ENCODE assay signal across 2 cellular contexts in the genomic region with DNA sequence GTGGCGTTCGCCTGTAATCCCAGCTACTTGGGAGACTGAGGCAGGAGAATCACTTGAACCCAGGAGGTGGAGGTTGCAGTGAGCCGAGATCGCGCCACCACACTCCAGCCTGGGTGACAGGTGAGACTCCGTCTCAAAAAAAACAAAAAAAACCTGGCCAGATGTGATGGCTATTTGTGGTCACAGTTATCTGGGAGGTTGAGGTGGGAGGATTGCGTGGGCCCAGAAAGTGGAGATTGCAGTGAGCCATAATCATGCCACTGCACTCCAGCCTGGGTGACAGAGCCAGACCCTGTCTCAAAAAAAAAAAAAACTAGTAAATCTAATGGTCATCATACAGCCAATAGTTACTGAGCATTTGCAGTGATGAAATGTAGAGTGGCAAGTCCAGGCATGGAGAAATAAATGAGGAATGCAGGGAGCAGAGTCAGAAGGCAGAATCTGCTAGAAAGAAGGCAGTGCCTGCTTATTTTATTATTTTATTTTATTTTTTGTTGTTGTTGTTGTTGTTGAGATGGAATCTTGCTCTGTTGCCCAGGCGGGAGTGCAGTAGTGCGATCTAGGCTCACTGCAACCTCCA.
TF ChIP-seq lines count a peak whose summit lies in the region.
"Not testable (repeated sequence)": the region's sequence is repeated elsewhere in the genome, so short reads cannot be mapped to it uniquely, and the experiment has no call there.

No MANE protein-coding gene starts in this region.

TF ChIP-seq in HEK293, 187 proteins besides CTCF, POLR2A, EP300 and RAD21:
- TF ChIP-seq EGR2 (tag by site-specific recombination; IDR thresholded peaks at IDR 0.05; ENCODE audit: low read depth), result peak; percentile 83
- TF ChIP-seq ZFHX2 (tag by site-specific recombination; conservative IDR thresholded peaks at IDR 0.05), result peak; percentile 82

TF ChIP-seq in K562, 482 proteins besides CTCF, POLR2A, EP300 and RAD21:
- peak; percentile 36 for TF ChIP-seq CXXC5 (CRISPR knock-in tag; IDR thresholded peaks at IDR 0.05)
- TF ChIP-seq NFE2 (IDR thresholded peaks at IDR 0.05; ENCODE audit: low read depth), result 0 out of 2 replicates have a peak, but pooled peaks have one; percentile 6
- 0 out of 2 replicates have a peak, but pooled peaks have one; percentile 15 for TF ChIP-seq MTA2 (IDR thresholded peaks at IDR 0.05; ENCODE audit: low read depth)
- 0 out of 2 replicates have a peak, but pooled peaks have one; percentile 11 for TF ChIP-seq SMAD4 (CRISPR knock-in tag; conservative IDR thresholded peaks at IDR 0.05)
- TF ChIP-seq CBFA2T2 (conservative IDR thresholded peaks at IDR 0.05), result peak; percentile 61
- peak; percentile 77; the same call in 1 of the 2 replicates for TF ChIP-seq ZNF384 (IDR thresholded peaks at IDR 0.05; ENCODE audit: low read depth, low read length)
- TF ChIP-seq HDAC2 (IDR thresholded peaks at IDR 0.05), result peak; percentile 36; the same call in 1 of the 2 replicates
- TF ChIP-seq SMARCA4 (IDR thresholded peaks at IDR 0.05), result peak; percentile 46
- peak; percentile 62; the same call in 1 of the 2 replicates for TF ChIP-seq ARID1B (IDR thresholded peaks at IDR 0.05)
- TF ChIP-seq HDAC1 (IDR thresholded peaks at IDR 0.05), result peak in 1 of 2 experiments; percentile 61; a peak in 1 of 4 replicates
- peak; percentile 67; the same call in 1 of the 2 replicates for TF ChIP-seq NFATC3 (IDR thresholded peaks at IDR 0.05)
- peak in 1 of 2 experiments; percentile 84; a peak in 2 of 4 replicates for TF ChIP-seq RCOR1 (IDR thresholded peaks at IDR 0.05; ENCODE audit: borderline replicate concordance in 1 of 2, low read depth in 2 of 2, low read length in 2 of 2)
- TF ChIP-seq NCOR1 (IDR thresholded peaks at IDR 0.05), result peak; percentile 34; the same call in 1 of the 2 replicates
- peak; percentile 61 for TF ChIP-seq TEAD4 (IDR thresholded peaks at IDR 0.05; ENCODE audit: low read length)
- TF ChIP-seq TEAD4 (CRISPR knock-in tag; IDR thresholded peaks at IDR 0.05; ENCODE audit: borderline replicate concordance), result not testable (repeated sequence)
- peak; percentile 68 to 74; a peak in 3 of 4 replicates for TF ChIP-seq KDM1A (IDR thresholded peaks at IDR 0.05)
- peak; percentile 92 for TF ChIP-seq EGR1 (conservative IDR thresholded peaks at IDR 0.05)
- TF ChIP-seq CBFA2T3 (IDR thresholded peaks at IDR 0.05), result peak; percentile 80
- peak; percentile 58 for TF ChIP-seq KLF16 (IDR thresholded peaks at IDR 0.05)
- TF ChIP-seq TAL1 (IDR thresholded peaks at IDR 0.05), result peak; percentile 46; the same call in 1 of the 2 replicates
- TF ChIP-seq SMARCE1 (IDR thresholded peaks at IDR 0.05), result peak; percentile 68
- peak; percentile 34; the same call in 1 of the 2 replicates for TF ChIP-seq TCF3 (CRISPR knock-in tag; IDR thresholded peaks at IDR 0.05)
- peak; percentile 59 for TF ChIP-seq DPF2 (IDR thresholded peaks at IDR 0.05)
